ENCODE assay signal across 8 cellular contexts in the genomic region with DNA sequence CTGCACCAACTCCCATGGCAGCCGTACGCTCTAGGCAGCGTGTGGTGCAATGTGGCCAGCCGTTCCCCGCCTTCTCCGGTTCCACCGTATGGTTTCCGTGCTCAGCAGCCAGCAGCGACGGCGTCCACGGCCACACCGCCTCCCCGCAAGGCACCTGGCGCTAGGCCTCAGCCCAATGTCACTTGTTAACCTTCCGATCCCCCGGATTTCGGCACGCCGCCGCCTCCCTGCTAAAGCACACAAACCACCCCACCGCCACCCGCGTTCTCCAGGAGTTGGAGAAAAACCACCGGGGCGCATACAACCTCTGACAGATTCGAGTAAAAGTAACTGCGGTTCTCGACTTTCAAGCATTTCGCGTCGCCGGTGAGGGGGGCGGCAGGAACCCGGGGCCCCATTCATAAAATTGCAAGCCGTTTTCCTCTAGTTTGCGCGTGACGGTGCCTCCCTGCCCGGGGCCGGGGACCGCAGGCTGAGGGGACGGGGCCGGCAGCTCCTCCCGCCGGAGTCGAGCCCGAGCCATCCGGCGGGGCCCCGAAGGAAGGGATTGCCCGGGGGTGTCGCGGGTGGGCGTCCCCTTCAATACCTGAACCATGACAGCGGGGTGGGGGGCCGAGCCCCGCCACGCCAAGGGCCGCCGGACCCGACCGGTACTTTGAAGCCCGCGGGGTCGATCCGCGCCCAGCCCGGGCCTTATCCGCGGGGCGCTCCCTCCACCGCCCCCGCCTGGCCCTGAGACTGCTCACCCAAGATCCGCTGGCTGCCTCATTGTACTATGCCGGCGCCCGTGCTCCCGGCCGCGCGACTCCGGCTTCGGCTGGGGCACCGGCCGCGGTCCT. TPM values are rescaled to one million over a fixed set of nuclear protein-coding genes. Genes with fewer than 3 reads are reported as not detected.
A peak's percentile ranks its signal among the peaks of the same experiment; 100 is the strongest.
DNase-seq lines count a peak whose midpoint lies in the region; ATAC-seq and TF ChIP-seq lines count a peak whose summit lies in the region.

A gene with protein sequence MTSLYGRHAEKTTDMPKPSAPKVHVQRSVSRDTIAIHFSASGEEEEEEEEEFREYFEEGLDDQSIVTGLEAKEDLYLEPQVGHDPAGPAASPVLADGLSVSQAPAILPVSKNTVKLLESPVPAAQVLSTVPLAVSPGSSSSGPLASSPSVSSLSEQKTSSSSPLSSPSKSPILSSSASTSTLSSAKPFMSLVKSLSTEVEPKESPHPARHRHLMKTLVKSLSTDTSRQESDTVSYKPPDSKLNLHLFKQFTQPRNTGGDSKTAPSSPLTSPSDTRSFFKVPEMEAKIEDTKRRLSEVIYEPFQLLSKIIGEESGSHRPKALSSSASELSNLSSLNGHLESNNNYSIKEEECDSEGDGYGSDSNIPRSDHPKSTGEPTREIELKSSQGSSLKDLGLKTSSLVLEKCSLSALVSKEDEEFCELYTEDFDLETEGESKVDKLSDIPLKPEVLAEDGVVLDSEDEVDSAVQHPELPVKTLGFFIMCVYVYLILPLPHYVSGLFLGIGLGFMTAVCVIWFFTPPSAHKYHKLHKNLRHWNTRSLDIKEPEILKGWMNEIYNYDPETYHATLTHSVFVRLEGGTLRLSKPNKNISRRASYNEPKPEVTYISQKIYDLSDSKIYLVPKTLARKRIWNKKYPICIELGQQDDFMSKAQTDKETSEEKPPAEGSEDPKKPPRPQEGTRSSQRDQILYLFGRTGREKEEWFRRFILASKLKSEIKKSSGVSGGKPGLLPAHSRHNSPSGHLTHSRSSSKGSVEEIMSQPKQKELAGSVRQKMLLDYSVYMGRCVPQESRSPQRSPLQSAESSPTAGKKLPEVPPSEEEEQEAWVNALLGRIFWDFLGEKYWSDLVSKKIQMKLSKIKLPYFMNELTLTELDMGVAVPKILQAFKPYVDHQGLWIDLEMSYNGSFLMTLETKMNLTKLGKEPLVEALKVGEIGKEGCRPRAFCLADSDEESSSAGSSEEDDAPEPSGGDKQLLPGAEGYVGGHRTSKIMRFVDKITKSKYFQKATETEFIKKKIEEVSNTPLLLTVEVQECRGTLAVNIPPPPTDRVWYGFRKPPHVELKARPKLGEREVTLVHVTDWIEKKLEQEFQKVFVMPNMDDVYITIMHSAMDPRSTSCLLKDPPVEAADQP (minus strand): TSS at position 839 of the 839 bp plus-strand sequence. CDS start 49,043 bp downstream, outside the sequence.

- peak within 1 kb of the TSS; percentile 92 for H3K4me3 ChIP-seq in OCI-LY7 (ENCODE audit: low read depth, low read length, poor library complexity, severe bottlenecking)
- peak within 1 kb of the TSS; percentile 75 for H3K4me3 ChIP-seq in fibroblast of mammary gland (ENCODE audit: control insufficient read depth, low read depth, low read length)
- peak within 1 kb of the TSS; percentile 90 for H3K4me3 ChIP-seq in neural progenitor cell

- peaks cover 21% of the 10 kb centered on the region for H3K27me3 Mint-ChIP-seq in activated T-helper 1 cell treated with anti-CD3 and anti-CD28 coated beads, Interleukin-12 subunit alpha, Interleukin-12 subunit beta, Interleukin-2, Interleukin-4 antibody, amounts not matched to agents 30 ng/mL and 10 ng/mL and 1 ng/mL, durations not matched to agents 14 hours and 24 hours and 36 hours (ENCODE audit: insufficient read depth)
- H3K27me3 Mint-ChIP-seq in neural progenitor cell (ENCODE audit: insufficient read depth, low read depth) = peaks cover 5% of the 10 kb centered on the region

- no peak within 1 kb of the TSS for H3K9ac ChIP-seq in neural progenitor cell

- H3K4me3 Mint-ChIP-seq in activated T-helper 1 cell treated with anti-CD3 and anti-CD28 coated beads, Interleukin-12 subunit alpha, Interleukin-12 subunit beta, Interleukin-2, Interleukin-4 antibody, amounts not matched to agents 30 ng/mL and 10 ng/mL and 1 ng/mL, durations not matched to agents 14 hours and 24 hours and 36 hours = peak within 1 kb of the TSS; percentile 94
- H3K4me3 Mint-ChIP-seq in neural progenitor cell = peak within 1 kb of the TSS; percentile 90

- H3K36me3 Mint-ChIP-seq in activated T-helper 1 cell treated with anti-CD3 and anti-CD28 coated beads, Interleukin-12 subunit alpha, Interleukin-12 subunit beta, Interleukin-2, Interleukin-4 antibody, amounts not matched to agents 30 ng/mL and 10 ng/mL and 1 ng/mL, durations not matched to agents 14 hours and 24 hours and 36 hours (ENCODE audit: low read depth) = no peaks in the 10 kb centered on the region
- no peaks in the 10 kb centered on the region for H3K36me3 Mint-ChIP-seq in neural progenitor cell

- H3K27me3 ChIP-seq in neural progenitor cell = peaks cover 14% of the 10 kb centered on the region

- peaks cover 37% of the 10 kb centered on the region for H3K4me1 Mint-ChIP-seq in activated T-helper 1 cell treated with anti-CD3 and anti-CD28 coated beads, Interleukin-12 subunit alpha, Interleukin-12 subunit beta, Interleukin-2, Interleukin-4 antibody, amounts not matched to agents 30 ng/mL and 10 ng/mL and 1 ng/mL, durations not matched to agents 14 hours and 24 hours and 36 hours (ENCODE audit: low read depth)
- peaks cover 34% of the 10 kb centered on the region for H3K4me1 Mint-ChIP-seq in neural progenitor cell

- peak within 1 kb of the TSS; percentile 38 for H3K27ac ChIP-seq in OCI-LY7 (ENCODE audit: low read depth, low read length, poor library complexity, severe bottlenecking)
- H3K27ac ChIP-seq in neural progenitor cell = no peak within 1 kb of the TSS

- H3K4me1 ChIP-seq in OCI-LY7 (ENCODE audit: insufficient read depth, low read length, poor library complexity, severe bottlenecking) (peaks cover 17% of the 10 kb centered on the region), neural progenitor cell (peaks cover 9% of the 10 kb centered on the region)

- H3K79me2 ChIP-seq in OCI-LY7 (ENCODE audit: insufficient read depth, low read depth, low read length) = peaks cover 11% of the 10 kb centered on the region; the same call in 1 of the 2 replicates
- H3K79me2 ChIP-seq in neural progenitor cell (ENCODE audit: low read depth) = peaks cover 52% of the 10 kb centered on the region

- H3F3A ChIP-seq in neural progenitor cell (ENCODE audit: low read depth) = peaks cover 10% of the 10 kb centered on the region

- H3K4me2 ChIP-seq in OCI-LY7 (ENCODE audit: low read length) (peak within 1 kb of the TSS; percentile 86), neural progenitor cell (peak within 1 kb of the TSS; percentile 88)

- BruUV-seq in OCI-LY7 (replicated peaks; lab: Mats Ljungman, UMichigan) = no TSS peak

- H4K20me1 ChIP-seq in OCI-LY7 (ENCODE audit: insufficient read depth, low read length) (no peaks in the 10 kb centered on the region; the same call in 1 of the 2 replicates), neural progenitor cell (ENCODE audit: low read depth) (peaks cover 38% of the 10 kb centered on the region)

- H3K9me2 ChIP-seq in OCI-LY7 (ENCODE audit: insufficient read depth, low read length) = no peaks in the 10 kb centered on the region

- H3K9me3 ChIP-seq in OCI-LY7 (ENCODE audit: low read length) (no peaks in the 10 kb centered on the region), neural progenitor cell (ENCODE audit: low read depth) (no peaks in the 10 kb centered on the region)

- ATAC-seq in HG02938 (IDR thresholded peaks at IDR 0.05; ENCODE audit: unreplicated experiment) = peak; percentile 28

- intact Hi-C loops in OCI-LY7 (cut with micrococcal nuclease; ENCODE audit: unreplicated experiment) = loop anchor here (1.0 kb wide), 1 partner anchor 116 kb away; no protein-coding TSS in a partner anchor
- intact Hi-C loops in activated T-helper 1 cell treated with anti-CD3 and anti-CD28 coated beads, Interleukin-12 subunit alpha, Interleukin-12 subunit beta, Interleukin-2, Interleukin-4 antibody, amounts not matched to agents 30 ng/mL and 10 ng/mL and 1 ng/mL, durations not matched to agents 14 hours and 24 hours and 36 hours (cut with micrococcal nuclease) = loop anchor here (1.0 to 10.0 kb wide), 11 partner anchors 20 to 705 kb away; partner anchors contain the start of genes CEP95, DDX5, ERN1 and ICAM2

- TF ChIP-seq CTCF in OCI-LY7 (conservative IDR thresholded peaks at IDR 0.05; ENCODE audit: low read length) = no peak
- no peak for TF ChIP-seq CTCF in fibroblast of mammary gland (conservative IDR thresholded peaks at IDR 0.05; ENCODE audit: control insufficient read depth, insufficient read depth, low read depth, low read length)
- no peak for TF ChIP-seq CTCF in neural progenitor cell (IDR thresholded peaks at IDR 0.05)
- TF ChIP-seq CTCF in subcutaneous adipose tissue (IDR thresholded peaks at IDR 0.05; ENCODE audit: low read depth) = no peak

- H3K9me3 Mint-ChIP-seq in activated T-helper 1 cell treated with anti-CD3 and anti-CD28 coated beads, Interleukin-12 subunit alpha, Interleukin-12 subunit beta, Interleukin-2, Interleukin-4 antibody, amounts not matched to agents 30 ng/mL and 10 ng/mL and 1 ng/mL, durations not matched to agents 14 hours and 24 hours and 36 hours = no peaks in the 10 kb centered on the region
- no peaks in the 10 kb centered on the region for H3K9me3 Mint-ChIP-seq in neural progenitor cell

- CTCF ChIA-PET in OCI-LY7 (lab: Charles Lee; ENCODE audit: unreplicated experiment) = no interaction called here

- peak within 1 kb of the TSS; percentile 98 for H3K27ac Mint-ChIP-seq in activated T-helper 1 cell treated with anti-CD3 and anti-CD28 coated beads, Interleukin-12 subunit alpha, Interleukin-12 subunit beta, Interleukin-2, Interleukin-4 antibody, amounts not matched to agents 30 ng/mL and 10 ng/mL and 1 ng/mL, durations not matched to agents 14 hours and 24 hours and 36 hours
- H3K27ac Mint-ChIP-seq in neural progenitor cell = peak within 1 kb of the TSS; percentile 95

- no peaks in the 10 kb centered on the region for H3K36me3 ChIP-seq in OCI-LY7 (ENCODE audit: insufficient read depth, low read length)
- no peaks in the 10 kb centered on the region for H3K36me3 ChIP-seq in neural progenitor cell

- DNase-seq in NCI-H524 (lab: John Stamatoyannopoulos, UW) (peak; percentile 39 to 43), NCI-H524 treated with DMSO at 0.1 percent for 48 hours (lab: John Stamatoyannopoulos, UW) (no peak), OCI-LY7 (ENCODE audit: low spot score) (peak; percentile 53), fibroblast of mammary gland (ENCODE audit: low read depth) (no peak), neural progenitor cell (ENCODE audit: low spot score) (peak; percentile 45)
- DNase-seq in activated T-helper 1 cell treated with anti-CD3 and anti-CD28 coated beads, Interleukin-12 subunit alpha, Interleukin-12 subunit beta, Interleukin-2, Interleukin-4 antibody, amounts not matched to agents 30 ng/mL and 10 ng/mL and 1 ng/mL, durations not matched to agents 14 hours and 24 hours and 36 hours (ENCODE audit: low spot score) = peak; percentile 57

- H2AFZ ChIP-seq in OCI-LY7 (ENCODE audit: low read length) = peak within 1 kb of the TSS; percentile 97
- H2AFZ ChIP-seq in neural progenitor cell (replicated peaks) = peak within 1 kb of the TSS; percentile 89

- POLR2A ChIA-PET in OCI-LY7 (lab: Charles Lee) = interaction anchor here (0.5 to 2.5 kb wide), 3 partner anchors 15 to 55 kb away, joined by 3 to 6 read pairs (median 3); no protein-coding TSS in a partner anchor

RNA-seq across cellular contexts. Expression of the gene that starts here (rescaled TPM):
- total RNA-seq in OCI-LY7 (2014; rRNA removed; shearing (Covaris generic)) = 7.4 and 8.5 TPM in 2 replicates
- 12.4 and 13.9 TPM in 2 replicates for total RNA-seq in OCI-LY7 (2022)
- 20.6 and 21.9 TPM in 2 replicates for total RNA-seq in activated T-helper 1 cell treated with anti-CD3 and anti-CD28 coated beads, Interleukin-12 subunit alpha, Interleukin-12 subunit beta, Interleukin-2, Interleukin-4 antibody, amounts not matched to agents 30 ng/mL and 10 ng/mL and 1 ng/mL, durations not matched to agents 14 hours and 24 hours and 36 hours
- 10.6 and 11.7 TPM in 2 replicates for total RNA-seq in neural progenitor cell (ENCODE audit: low replicate concordance)
- total RNA-seq in subcutaneous adipose tissue = 100 to 1,000 TPM in 2 of 4 donors, 10 to 100 TPM in 2; 75.3 to 119 (median 102) TPM

Comparison
In these comparisons a context has a peak if more than half of its experiments do, and no peak if none do; other contexts are left out.
1. DNase-seq: peak in NCI-H524 (2 of 2), OCI-LY7 (single experiment), activated T-helper 1 cell treated with anti-CD3 and anti-CD28 coated beads, Interleukin-12 subunit alpha, Interleukin-12 subunit beta, Interleukin-2, Interleukin-4 antibody, amounts not matched to agents 30 ng/mL and 10 ng/mL and 1 ng/mL, durations not matched to agents 14 hours and 24 hours and 36 hours (single experiment) and neural progenitor cell (single experiment); none in NCI-H524 treated with DMSO at 0.1 percent for 48 hours (single experiment) and fibroblast of mammary gland (single experiment).
2. Peak in every context shown above with its lines, with median percentiles within 50 percentile points of each other: H3K4me3 ChIP-seq.